In genomic region chr17:72419866-72420774, GRCh38 we compare ENCODE assay signal across 8 cellular contexts.
DNase-seq lines count a peak whose midpoint lies in the region; ATAC-seq and TF ChIP-seq lines count a peak whose summit lies in the region.

No MANE protein-coding gene starts in this region.

- no peak overlapping the region for H2AFZ ChIP-seq in OCI-LY7 (ENCODE audit: low read length)

- no peak for TF ChIP-seq CTCF in OCI-LY7 (conservative IDR thresholded peaks at IDR 0.05; ENCODE audit: low read length)
- TF ChIP-seq CTCF in omental fat pad (IDR thresholded peaks at IDR 0.05): no peak

- peaks cover 15% of the 10 kb centered on the region; the same call in 1 of the 2 replicates for H3K9me3 ChIP-seq in OCI-LY7 (ENCODE audit: low read length)

- peaks cover 4% of the 10 kb centered on the region for H3K27me3 Mint-ChIP-seq in activated naive CD4-positive, alpha-beta T cell treated with anti-CD3 and anti-CD28 coated beads, Interleukin-2, amount 10 ng/mL, durations not matched to agents 7 days and 5 days

- H4K20me1 ChIP-seq in OCI-LY7 (ENCODE audit: insufficient read depth, low read length): no peaks in the 10 kb centered on the region

- CTCF ChIA-PET in OCI-LY7 (lab: Charles Lee; ENCODE audit: unreplicated experiment): no interaction called here
- CTCF ChIA-PET in activated naive CD4-positive, alpha-beta T cell treated with anti-CD3 and anti-CD28 coated beads, Interleukin-2, amount 10 ng/mL, durations not matched to agents 7 days and 5 days (lab: Charles Lee): no interaction called here

- intact Hi-C loops in OCI-LY7 (cut with micrococcal nuclease; ENCODE audit: unreplicated experiment) (no loop called here), posterior vena cava (cut with DNase I) (no loop called here)

- H3K27ac Mint-ChIP-seq in activated naive CD4-positive, alpha-beta T cell treated with anti-CD3 and anti-CD28 coated beads, Interleukin-2, amount 10 ng/mL, durations not matched to agents 7 days and 5 days: no peak overlapping the region

- H3K79me2 ChIP-seq in OCI-LY7 (ENCODE audit: insufficient read depth, low read depth, low read length): no peaks in the 10 kb centered on the region

- ATAC-seq in GM18520 (IDR thresholded peaks at IDR 0.05; ENCODE audit: unreplicated experiment) (peak; percentile 25), HG02642 (IDR thresholded peaks at IDR 0.05; ENCODE audit: poor library complexity, unreplicated experiment) (peak; percentile 59), omental fat pad (ENCODE audit: low FRiP score) (peak; percentile 21)

- no peaks in the 10 kb centered on the region for H3K36me3 ChIP-seq in OCI-LY7 (ENCODE audit: insufficient read depth, low read length)

- H3K4me1 Mint-ChIP-seq in activated naive CD4-positive, alpha-beta T cell treated with anti-CD3 and anti-CD28 coated beads, Interleukin-2, amount 10 ng/mL, durations not matched to agents 7 days and 5 days: peaks cover 4% of the 10 kb centered on the region

- H3K4me3 ChIP-seq in OCI-LY7 (ENCODE audit: low read depth, low read length, poor library complexity, severe bottlenecking): no peak overlapping the region

- H3K4me2 ChIP-seq in OCI-LY7 (ENCODE audit: low read length): no peak overlapping the region

- peaks cover 1% of the 10 kb centered on the region for H3K36me3 Mint-ChIP-seq in activated naive CD4-positive, alpha-beta T cell treated with anti-CD3 and anti-CD28 coated beads, Interleukin-2, amount 10 ng/mL, durations not matched to agents 7 days and 5 days

- peaks cover 4% of the 10 kb centered on the region for H3K4me1 ChIP-seq in OCI-LY7 (ENCODE audit: insufficient read depth, low read length, poor library complexity, severe bottlenecking)

- BruUV-seq in OCI-LY7 (replicated peaks; lab: Mats Ljungman, UMichigan): no TSS peak

- no peak overlapping the region for H3K4me3 Mint-ChIP-seq in activated naive CD4-positive, alpha-beta T cell treated with anti-CD3 and anti-CD28 coated beads, Interleukin-2, amount 10 ng/mL, durations not matched to agents 7 days and 5 days

- no peak overlapping the region for H3K27ac ChIP-seq in OCI-LY7 (ENCODE audit: low read depth, low read length, poor library complexity, severe bottlenecking)

- DNase-seq in OCI-LY7 (ENCODE audit: low spot score) (peak; percentile 52), omental fat pad (ENCODE audit: low spot score) (no peak), T-helper 1 cell (no peak), NOMO-1 treated with dmso at 0.1 percent for 144 hours (lab: John Stamatoyannopoulos, UW; ENCODE audit: unreplicated experiment) (no peak), posterior vena cava (ENCODE audit: low spot score) (no peak)
- DNase-seq in activated naive CD4-positive, alpha-beta T cell treated with anti-CD3 and anti-CD28 coated beads, Interleukin-2, amount 10 ng/mL, durations not matched to agents 7 days and 5 days: no peak

- H3K9me3 Mint-ChIP-seq in activated naive CD4-positive, alpha-beta T cell treated with anti-CD3 and anti-CD28 coated beads, Interleukin-2, amount 10 ng/mL, durations not matched to agents 7 days and 5 days: peaks cover 17% of the 10 kb centered on the region

- POLR2A ChIA-PET in OCI-LY7 (lab: Charles Lee): no interaction called here

- H3K9me2 ChIP-seq in OCI-LY7 (ENCODE audit: insufficient read depth, low read length): no peaks in the 10 kb centered on the region
